8 cellular contexts compared by ENCODE assay signal in genomic region chr12:13100610-13100881, GRCh38. TPM values are rescaled to one million over a fixed set of nuclear protein-coding genes. Genes with fewer than 3 reads are reported as not detected.
DNase-seq lines count a peak whose midpoint lies in the region; ATAC-seq and TF ChIP-seq lines count a peak whose summit lies in the region.

No MANE protein-coding gene starts in this region.

- H3K9me3 ChIP-seq in SJSA1 (replicated peaks): no peaks in the 10 kb centered on the region

- H3K36me3 ChIP-seq in SJSA1: 0 out of 2 replicates have a peak, but pooled peaks cover 3% of the 10 kb centered on the region

- TF ChIP-seq CTCF in GM12875 (IDR thresholded peaks at IDR 0.05; ENCODE audit: borderline replicate concordance, insufficient read depth, low read depth, low read length) (no peak), fibroblast of pulmonary artery (IDR thresholded peaks at IDR 0.05; ENCODE audit: low read length, missing control alignments) (no peak), retinal pigment epithelial cell (conservative IDR thresholded peaks at IDR 0.05; ENCODE audit: low read depth, low read length) (no peak)

- H3K4me3 ChIP-seq in GM12875 (ENCODE audit: low read depth, low read length): peak overlapping the region; percentile 53
- peak overlapping the region; percentile 45 for H3K4me3 ChIP-seq in SJSA1
- peak overlapping the region; percentile 30 for H3K4me3 ChIP-seq in fibroblast of pulmonary artery (replicated peaks; ENCODE audit: low read depth, low read length)
- H3K4me3 ChIP-seq in retinal pigment epithelial cell (ENCODE audit: low read length): peak overlapping the region; percentile 50

- H3K27ac ChIP-seq in SJSA1: peak overlapping the region; percentile 100

- H3K27me3 ChIP-seq in SJSA1 (replicated peaks): no peaks in the 10 kb centered on the region

- DNase-seq in SJSA1 (ENCODE audit: low read depth in 1 of 2, low spot score in 2 of 2) (peak in 1 of 2 experiments; percentile 31), fibroblast of pulmonary artery (ENCODE audit: low read depth) (no peak), retinal pigment epithelial cell (ENCODE audit: low read depth) (no peak), LoVo (ENCODE audit: low spot score) (no peak)
- DNase-seq in stimulated activated CD4-positive, alpha-beta T cell treated with anti-CD3 and anti-CD28 coated beads, Interleukin-1b, Interleukin-23, amount 100 ng/mL, for 48 hours: no peak

- no peak for ATAC-seq in GM19397 (IDR thresholded peaks at IDR 0.05; ENCODE audit: unreplicated experiment)
- no peak for ATAC-seq in HG03095 (IDR thresholded peaks at IDR 0.05; ENCODE audit: unreplicated experiment)

- peaks cover 57% of the 10 kb centered on the region for H3K4me1 ChIP-seq in SJSA1 (replicated peaks)

RNA-seq across cellular contexts. Expression of gene GSG1, which starts 2.9 kb away (rescaled TPM):
- 0.32 TPM in 1 of 2 replicates, not detected in the other for total RNA-seq in SJSA1 (2014; rRNA removed; shearing (Covaris generic))

RNA-seq across cellular contexts. Expression of gene FAM234B, which starts 56.4 kb away (rescaled TPM):
- 3.5 and 6.8 TPM in 2 replicates for total RNA-seq in SJSA1 (2014; rRNA removed; shearing (Covaris generic))
